Comparison of ENCODE assay signal across 9 cellular contexts in genomic region chr9:137168907-137169763, GRCh38. TPM values are rescaled to one million over a fixed set of nuclear protein-coding genes. Genes with fewer than 3 reads are reported as not detected.
DNase-seq lines count a peak whose midpoint lies in the region; ATAC-seq and TF ChIP-seq lines count a peak whose summit lies in the region.
"Had no signal": no experiment of that assay in that cellular context is flagged by ENCODE, and none has a peak within 500 bp of the region (broad histone marks: within the 10 kb centered on the region; RNA-seq: fewer than 3 reads in every experiment).

No MANE protein-coding gene starts in this region.

- intact Hi-C loops in esophagus muscularis mucosa (cut with DNase I): no loop called here
- intact Hi-C loops in ovary (cut with DNase I): no loop called here

- no peak for TF ChIP-seq POLR2A in esophagus muscularis mucosa (IDR thresholded peaks at IDR 0.05; ENCODE audit: low read depth)
- no peak for TF ChIP-seq POLR2A in ovary (IDR thresholded peaks at IDR 0.05)

- POLR2A ChIA-PET in SK-N-SH (lab: Yijun Ruan, JAX): interaction anchor here (0.8 to 1.8 kb wide), 4 partner anchors 30 to 40 kb away, joined by 3 to 5 read pairs (median 4); partner anchors contain the start of gene GRIN1

- H3K4me2 ChIP-seq in SK-N-SH: peak overlapping the region; percentile 55; the same call in 1 of the 2 replicates

- H3K9ac ChIP-seq in SK-N-SH: no peak overlapping the region

- H3K9me3 ChIP-seq in SK-N-SH (no peaks in the 10 kb centered on the region), esophagus muscularis mucosa (no peaks in the 10 kb centered on the region), ovary (no peaks in the 10 kb centered on the region)

- no peak for TF ChIP-seq RAD21 in SK-N-SH (IDR thresholded peaks at IDR 0.05; ENCODE audit: low read length)

- DNase-seq in NCI-H2107 treated with DMSO at 0.1 percent for 48 hours (lab: John Stamatoyannopoulos, UW; ENCODE audit: unreplicated experiment): peak; percentile 37
- no peak for DNase-seq in NCI-H2107 (lab: John Stamatoyannopoulos, UW)
- DNase-seq in M059J (ENCODE audit: low read depth): peak; percentile 49
- DNase-seq in SK-N-SH: peak; percentile 83
- DNase-seq in esophagus muscularis mucosa (ENCODE audit: extremely low spot score): no peak
- no peak for DNase-seq in ovary
- DNase-seq in NCI-H1694 (lab: John Stamatoyannopoulos, UW): no peak

- peaks cover 0 to 22% of the 10 kb centered on the region in 2 experiments; a peak in 1 of 4 replicates for H3K4me1 ChIP-seq in SK-N-SH (ENCODE audit: control insufficient read depth in 1 of 2, insufficient read depth in 2 of 2, low read depth in 1 of 2, low read length in 1 of 2)
- H3K4me1 ChIP-seq in esophagus muscularis mucosa: peaks cover 27 to 38% (median 30%) of the 10 kb centered on the region in 4 donors
- peaks cover 14% of the 10 kb centered on the region for H3K4me1 ChIP-seq in ovary (ENCODE audit: insufficient read depth)

- H3K27ac ChIP-seq in SK-N-SH (ENCODE audit: low read depth in 2 of 2, low read length in 1 of 2): no peak overlapping the region
- H3K27ac ChIP-seq in esophagus muscularis mucosa (replicated peaks in 1 of 4): no peak overlapping the region
- no peak overlapping the region for H3K27ac ChIP-seq in ovary

- WGBS in SK-N-SH (ENCODE audit: low lambda C conversion rate): no CpG with 5 or more reads among the region's 114 CpGs
- no CpG with 5 or more reads among the region's 114 CpGs for WGBS in esophagus muscularis mucosa
- WGBS in ovary, 3 donors: 1% methylated on average over 52 to 114 of the region's 114 CpGs

- no peaks in the 10 kb centered on the region for H3K79me2 ChIP-seq in SK-N-SH (ENCODE audit: insufficient read depth)

- no peak for TF ChIP-seq EP300 in SK-N-SH (IDR thresholded peaks at IDR 0.05; ENCODE audit: borderline replicate concordance in 1 of 2, low read depth in 1 of 2, low read length in 1 of 2)
- TF ChIP-seq EP300 in esophagus muscularis mucosa (IDR thresholded peaks at IDR 0.05): no peak
- TF ChIP-seq EP300 in ovary (IDR thresholded peaks at IDR 0.05): no peak

- no peak for ATAC-seq in GM19324 (IDR thresholded peaks at IDR 0.05; ENCODE audit: low FRiP score, unreplicated experiment)

- H3K4me3 ChIP-seq in SK-N-SH (ENCODE audit: low read depth in 2 of 2, low read length in 1 of 2): peak overlapping the region; percentile 34 to 37; a peak in 3 of 4 replicates
- H3K4me3 ChIP-seq in esophagus muscularis mucosa: peak overlapping the region; percentile 42 to 54 (median 45)
- peak overlapping the region; percentile 18 for H3K4me3 ChIP-seq in ovary

- H3F3A ChIP-seq in SK-N-SH (replicated peaks; ENCODE audit: insufficient read depth): no peaks in the 10 kb centered on the region

- no peak overlapping the region for H2AFZ ChIP-seq in SK-N-SH (ENCODE audit: low read depth)

- no peaks in the 10 kb centered on the region for H3K9me2 ChIP-seq in SK-N-SH

- CTCF ChIA-PET in SK-N-SH (lab: Yijun Ruan, JAX): interaction anchor here (0.8 to 5.0 kb wide), 9 partner anchors 19 to 68 kb away, joined by 3 to 24 read pairs (median 4); partner anchors contain the start of genes ANAPC2, RNF224 and SSNA1

- no peak for TF ChIP-seq CTCF in SK-N-SH (IDR thresholded peaks at IDR 0.05)
- no peak for TF ChIP-seq CTCF in esophagus muscularis mucosa (IDR thresholded peaks at IDR 0.05)
- TF ChIP-seq CTCF in ovary (IDR thresholded peaks at IDR 0.05): no peak

- H3K36me3 ChIP-seq in SK-N-SH (replicated peaks in 1 of 2; ENCODE audit: control insufficient read depth in 1 of 2, insufficient read depth in 2 of 2, low read length in 1 of 2): no peaks in the 10 kb centered on the region
- H3K36me3 ChIP-seq in esophagus muscularis mucosa: no peaks in the 10 kb centered on the region
- no peaks in the 10 kb centered on the region for H3K36me3 ChIP-seq in ovary

- no peaks in the 10 kb centered on the region for H4K20me1 ChIP-seq in SK-N-SH (ENCODE audit: insufficient read depth)

- H3K27me3 ChIP-seq in SK-N-SH (ENCODE audit: insufficient read depth) (peaks cover 40% of the 10 kb centered on the region), esophagus muscularis mucosa (peaks cover 6 to 100% (median 65%) of the 10 kb centered on the region in 4 donors), ovary (peaks cover 25% of the 10 kb centered on the region)

TF ChIP-seq in SK-N-SH, 30 proteins besides CTCF, POLR2A, EP300 and RAD21:
- TF ChIP-seq RCOR1 (IDR thresholded peaks at IDR 0.05; ENCODE audit: low read length): no peak
- no peak for TF ChIP-seq POLR2AphosphoS5 (IDR thresholded peaks at IDR 0.05; ENCODE audit: low read depth, low read length)
- TF ChIP-seq FOXM1 (IDR thresholded peaks at IDR 0.05; ENCODE audit: low read depth): no peak
- no peak for TF ChIP-seq JUND (IDR thresholded peaks at IDR 0.05)
- TF ChIP-seq NRF1 (IDR thresholded peaks at IDR 0.05; ENCODE audit: low read depth, low read length): peak; percentile 51
- no peak for TF ChIP-seq SIN3A (IDR thresholded peaks at IDR 0.05; ENCODE audit: borderline replicate concordance, low read depth, low read length)
- no peak for TF ChIP-seq REST (IDR thresholded peaks at IDR 0.05; ENCODE audit: low read depth, low read length)

RNA-seq across cellular contexts. Expression of gene LRRC26, which starts 0.7 kb away (rescaled TPM):
- not detected in 2 replicates for total RNA-seq in M059J (2014; rRNA removed; shearing (Covaris generic))
- polyA plus RNA-seq in SK-N-SH (2012; rRNA removed): not detected in 2 replicates
- polyA plus RNA-seq in SK-N-SH (2012; cell fraction: cytosol; rRNA removed): 0.05 TPM in 1 of 2 replicates, not detected in the other
- not detected in 2 replicates for polyA plus RNA-seq in SK-N-SH (2012; cell fraction: nucleus; rRNA removed)
- not detected for total RNA-seq in esophagus muscularis mucosa
- total RNA-seq in ovary: 1 to 10 TPM in 1 of 7 donors, under 1 TPM in 1, not detected in 5; 0.23 to 3.0 TPM
- polyA plus RNA-seq in ovary: not detected
- polyA plus RNA-seq: AG04450 had no signal

RNA-seq across cellular contexts. Expression of gene TMEM210, which starts 2.7 kb away (rescaled TPM):
- not detected in 2 replicates for total RNA-seq in M059J (2014; rRNA removed; shearing (Covaris generic))
- not detected in 2 replicates for polyA plus RNA-seq in SK-N-SH (2012; rRNA removed)
- polyA plus RNA-seq in SK-N-SH (2012; cell fraction: cytosol; rRNA removed): not detected in 2 replicates
- polyA plus RNA-seq in SK-N-SH (2012; cell fraction: nucleus; rRNA removed): not detected in 2 replicates
- not detected for total RNA-seq in esophagus muscularis mucosa
- total RNA-seq in ovary: not detected
- polyA plus RNA-seq in ovary: not detected
- polyA plus RNA-seq: AG04450 had no signal

RNA-seq across cellular contexts. Expression of gene ANAPC2, which starts 19.2 kb away (rescaled TPM):
- 8.6 and 17.6 TPM in 2 replicates for total RNA-seq in M059J (2014; rRNA removed; shearing (Covaris generic))
- 35.1 and 37.7 TPM in 2 replicates for polyA plus RNA-seq in SK-N-SH (2012; rRNA removed)
- 8.3 and 13.2 TPM in 2 replicates for polyA plus RNA-seq in SK-N-SH (2012; cell fraction: cytosol; rRNA removed)
- 195 and 222 TPM in 2 replicates for polyA plus RNA-seq in SK-N-SH (2012; cell fraction: nucleus; rRNA removed)
- total RNA-seq in esophagus muscularis mucosa: 10 to 100 TPM; 18.7 to 28.7 (median 25.1) TPM
- 10 to 100 TPM; 23.1 to 61.5 (median 53.9) TPM for total RNA-seq in ovary
- 10 to 100 TPM in 1 of 2 donors, 1 to 10 TPM in 1; 8.0 to 38.4 TPM for polyA plus RNA-seq in ovary

RNA-seq across cellular contexts. Expression of gene SSNA1, which starts 19.3 kb away (rescaled TPM):
- 99.7 and 110 TPM in 2 replicates for total RNA-seq in M059J (2014; rRNA removed; shearing (Covaris generic))
- polyA plus RNA-seq in SK-N-SH (2012; rRNA removed) (100 and 124 TPM in 2 replicates), ovary (10 to 100 TPM in 1 of 2 donors, 1 to 10 TPM in 1; 1.6 to 47.3 TPM)
- polyA plus RNA-seq in SK-N-SH (2012; cell fraction: cytosol; rRNA removed): 63.2 and 93.5 TPM in 2 replicates
- polyA plus RNA-seq in SK-N-SH (2012; cell fraction: nucleus; rRNA removed): 49.5 and 65.7 TPM in 2 replicates
- total RNA-seq in esophagus muscularis mucosa (10 to 100 TPM; 58.2 to 99.5 (median 76.7) TPM), ovary (10 to 100 TPM; 34.5 to 60.7 (median 44.5) TPM)

RNA-seq across cellular contexts. Expression of gene GRIN1, which starts 30.2 kb away (rescaled TPM):
- total RNA-seq in M059J (2014; rRNA removed; shearing (Covaris generic)): not detected in 2 replicates
- polyA plus RNA-seq in SK-N-SH (2012; rRNA removed) (0.03 TPM in 1 of 2 replicates, not detected in the other), ovary (not detected)
- polyA plus RNA-seq in SK-N-SH (2012; cell fraction: cytosol; rRNA removed): 0.03 and 0.13 TPM in 2 replicates
- 0.24 and 0.58 TPM in 2 replicates for polyA plus RNA-seq in SK-N-SH (2012; cell fraction: nucleus; rRNA removed)
- total RNA-seq in esophagus muscularis mucosa (under 1 TPM in 3 of 4 donors, not detected in 1; 0.11 to 0.50 (median 0.19) TPM), ovary (under 1 TPM in 1 of 7 donors, not detected in 6; 0.15 TPM)
- polyA plus RNA-seq: AG04450 had no signal

Comparison
In these comparisons a context has a peak if more than half of its experiments do, and no peak if none do; other contexts are left out.
1. DNase-seq: peak in NCI-H2107 treated with DMSO at 0.1 percent for 48 hours (single experiment), M059J (single experiment) and SK-N-SH (single experiment); none in NCI-H2107 (single experiment), esophagus muscularis mucosa (single experiment), ovary (0 of 5) and NCI-H1694 (single experiment).
2. Peak in every context shown above with its lines, with median percentiles within 50 percentile points of each other: H3K4me3 ChIP-seq.